8 cellular contexts compared by ENCODE assay signal in the genomic region with DNA sequence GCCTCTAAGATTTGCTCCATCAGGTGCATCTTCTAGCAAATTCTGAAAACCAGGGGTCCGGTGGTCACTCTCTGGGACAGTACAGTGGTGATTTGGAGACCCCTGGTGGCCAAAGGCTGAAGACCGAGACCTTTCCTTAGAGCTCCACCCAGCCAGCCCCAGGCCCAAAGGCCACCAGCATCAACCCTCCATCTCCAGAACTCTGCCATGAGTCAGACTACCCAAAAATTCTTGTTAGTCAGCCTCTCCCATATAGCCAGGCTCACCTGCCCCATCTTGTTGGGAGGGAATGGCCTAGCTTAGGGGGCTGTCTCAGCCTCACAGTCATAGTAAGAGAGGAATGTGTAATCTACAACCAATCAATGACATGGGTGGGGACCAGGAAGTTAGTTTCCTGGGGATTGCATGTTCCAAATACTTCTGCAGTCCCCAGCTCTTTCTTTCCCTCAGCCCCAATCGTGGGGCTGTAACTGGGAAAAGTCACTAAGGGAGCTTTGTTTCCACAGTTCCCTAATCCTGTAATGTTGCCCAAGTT. TPM values are rescaled to one million over a fixed set of nuclear protein-coding genes. Genes with fewer than 3 reads are reported as not detected.
DNase-seq lines count a peak whose midpoint lies in the region; ATAC-seq, FAIRE-seq and TF ChIP-seq lines count a peak whose summit lies in the region.

No MANE protein-coding gene starts in this region.

- 35 to 40% methylated on average over 3 of the region's 3 CpGs for WGBS in pancreas, 2 donors

- H3K27me3 ChIP-seq in pancreas: no peaks in the 10 kb centered on the region

- peak; percentile 54 for DNase-seq in activated CD4-positive, alpha-beta T cell treated with anti-CD3 and anti-CD28 coated beads for 48 hours
- DNase-seq in activated CD4-positive, alpha-beta T cell treated with anti-CD3 and anti-CD28 coated beads, Interleukin-2, amount 50 U/mL, for 4 hours: no peak
- DNase-seq in NCI-H128 (lab: John Stamatoyannopoulos, UW; ENCODE audit: unreplicated experiment) (peak; percentile 28), globus pallidus (ENCODE audit: low spot score) (peak; percentile 59), pancreas (peak in 1 of 6 donors; percentile 53), T-helper 2 cell (no peak)
- peak; percentile 66 to 70 for DNase-seq in activated T-cell treated with anti-CD3 and anti-CD28 coated beads, Interleukin-2, amount 50 U/mL, for 48 hours

- H3K4me3 ChIP-seq in pancreas: no peak overlapping the region

- H3K4me1 ChIP-seq in pancreas: peaks cover 0 to 6% (median 3%) of the 10 kb centered on the region in 3 donors

- no peak for FAIRE-seq in pancreas (lab: Jason Lieb, UNC)

- H3K9me3 ChIP-seq in pancreas: no peaks in the 10 kb centered on the region

- TF ChIP-seq CTCF in pancreas (IDR thresholded peaks at IDR 0.05): peak in 3 of 4 donors; percentile 45 to 49 (median 47)

- H3K36me3 ChIP-seq in pancreas: peaks cover 0 to 23% (median 4%) of the 10 kb centered on the region in 3 donors

- peak overlapping the region in 3 of 4 donors; percentile 5 to 53 (median 21) for H3K27ac ChIP-seq in pancreas

- intact Hi-C loops in pancreas (cut with DNase I): no loop called here

- ATAC-seq in pancreas: peak; percentile 49 to 66 (median 62)
- no peak for ATAC-seq in GM18868 (IDR thresholded peaks at IDR 0.05; ENCODE audit: unreplicated experiment)

RNA-seq across cellular contexts. Expression of a gene that starts 9.8 kb away (rescaled TPM):
- 1 to 10 TPM in 2 of 6 donors, under 1 TPM in 4; 0.12 to 3.3 (median 0.34) TPM for total RNA-seq in pancreas
- under 1 TPM; 0.31 to 0.42 TPM for polyA plus RNA-seq in pancreas

RNA-seq across cellular contexts. Expression of a gene that starts 14.4 kb away (rescaled TPM):
- 10 to 100 TPM; 24.6 to 29.5 (median 27.0) TPM for total RNA-seq in pancreas
- polyA plus RNA-seq in pancreas: 10 to 100 TPM; 21.8 to 41.5 TPM

RNA-seq across cellular contexts. Expression of a gene that starts 21.1 kb away (rescaled TPM):
- 10 to 100 TPM; 12.5 to 39.3 (median 15.8) TPM for total RNA-seq in pancreas
- polyA plus RNA-seq in pancreas: 10 to 100 TPM; 26.4 to 36.0 TPM

RNA-seq across cellular contexts. Expression of a gene that starts 46.2 kb away (rescaled TPM):
- total RNA-seq in pancreas: 10 to 100 TPM in 2 of 6 donors, 1 to 10 TPM in 4; 6.1 to 13.2 (median 8.4) TPM
- 10 to 100 TPM; 14.9 to 28.8 TPM for polyA plus RNA-seq in pancreas

RNA-seq across cellular contexts. Expression of a gene that starts 51.0 kb away (rescaled TPM):
- total RNA-seq in pancreas: 1 to 10 TPM; 1.3 to 2.7 (median 1.6) TPM
- 10 to 100 TPM in 1 of 2 donors, 1 to 10 TPM in 1; 6.5 to 17.6 TPM for polyA plus RNA-seq in pancreas

Comparison
In these comparisons a context has a peak if more than half of its experiments do, and no peak if none do; other contexts are left out.
1. DNase-seq: peak in activated CD4-positive, alpha-beta T cell treated with anti-CD3 and anti-CD28 coated beads for 48 hours (single experiment), NCI-H128 (single experiment), activated T-cell treated with anti-CD3 and anti-CD28 coated beads, Interleukin-2, amount 50 U/mL, for 48 hours (2 of 2) and globus pallidus (single experiment); none in activated CD4-positive, alpha-beta T cell treated with anti-CD3 and anti-CD28 coated beads, Interleukin-2, amount 50 U/mL, for 4 hours (0 of 2) and T-helper 2 cell (0 of 5).